26 cellular contexts compared by ENCODE assay signal in genomic region chr7:2750054-2750453, GRCh38.
DNase-seq lines count a peak whose midpoint lies in the region; ATAC-seq and TF ChIP-seq lines count a peak whose summit lies in the region.
"Had no signal": no experiment of that assay in that cellular context is flagged by ENCODE, and none has a peak within 500 bp of the region (broad histone marks: within the 10 kb centered on the region; RNA-seq: fewer than 3 reads in every experiment).

No MANE protein-coding gene starts in this region.

- no peaks in the 10 kb centered on the region for H3K27me3 ChIP-seq in left ventricle myocardium inferior (ENCODE audit: low read depth)
- no peaks in the 10 kb centered on the region for H3K27me3 ChIP-seq in OCI-LY3 (ENCODE audit: low read depth, low read length)
- H3K27me3 ChIP-seq in upper lobe of right lung: no peaks in the 10 kb centered on the region
- H3K27me3 ChIP-seq: dorsolateral prefrontal cortex, gastroesophageal sphincter had no signal

- H3K9me3 Mint-ChIP-seq in nephron progenitor cell: peaks cover 67% of the 10 kb centered on the region

- TF ChIP-seq CTCF in left ventricle myocardium inferior (IDR thresholded peaks at IDR 0.05; ENCODE audit: borderline replicate concordance) (no peak), OCI-LY3 (IDR thresholded peaks at IDR 0.05; ENCODE audit: low read depth, low read length) (0 out of 2 replicates have a peak, but pooled peaks have one; percentile 10), nephron progenitor cell (IDR thresholded peaks at IDR 0.05) (no peak), upper lobe of right lung (IDR thresholded peaks at IDR 0.05) (no peak)

- peaks cover 2% of the 10 kb centered on the region for H3K27me3 Mint-ChIP-seq in nephron progenitor cell (ENCODE audit: low read depth, poor library complexity)
- H3K27me3 Mint-ChIP-seq: B cell; stimulated activated naive CD8-positive, alpha-beta T cell treated with anti-CD3 and anti-CD28 coated beads, Interleukin-15, amount 100 ng/mL, for 72 hours; T-helper 17 cell had no signal

- ATAC-seq in HG03175 (IDR thresholded peaks at IDR 0.05; ENCODE audit: unreplicated experiment): no peak
- ATAC-seq in upper lobe of right lung: no peak
- no peak for ATAC-seq in GM21723 (IDR thresholded peaks at IDR 0.05; ENCODE audit: unreplicated experiment)
- ATAC-seq: A549; activated CD8-positive, alpha-beta T cell treated with anti-CD3 and anti-CD28 coated beads, Interleukin-2, amount 10 ng/mL, durations not matched to agents 7 days and 5 days; gastroesophageal sphincter; left lobe of liver; naive thymus-derived CD4-positive, alpha-beta T cell; psoas muscle; stimulated activated naive CD8-positive, alpha-beta T cell treated with anti-CD3 and anti-CD28 coated beads, Interleukin-15, amount 100 ng/mL, for 72 hours; T-helper 17 cell had no signal

- TF ChIP-seq POLR2A in erythroblast (IDR thresholded peaks at IDR 0.05; ENCODE audit: low read length): no peak

- H3K9me3 ChIP-seq in left ventricle myocardium inferior (replicated peaks): no peaks in the 10 kb centered on the region
- H3K9me3 ChIP-seq in OCI-LY3 (ENCODE audit: insufficient read depth, low read length): no peaks in the 10 kb centered on the region
- no peaks in the 10 kb centered on the region for H3K9me3 ChIP-seq in upper lobe of right lung
- H3K9me3 ChIP-seq: A549, gastroesophageal sphincter, psoas muscle had no signal

- H3K4me3 Mint-ChIP-seq in nephron progenitor cell: no peak overlapping the region
- H3K4me3 Mint-ChIP-seq: activated CD8-positive, alpha-beta T cell treated with anti-CD3 and anti-CD28 coated beads, Interleukin-2, amount 10 ng/mL, durations not matched to agents 7 days and 5 days; B cell; naive thymus-derived CD4-positive, alpha-beta T cell; stimulated activated naive CD8-positive, alpha-beta T cell treated with anti-CD3 and anti-CD28 coated beads, Interleukin-15, amount 100 ng/mL, for 72 hours; T-helper 17 cell had no signal

- H3K27ac Mint-ChIP-seq in nephron progenitor cell: no peak overlapping the region
- H3K27ac Mint-ChIP-seq: activated CD8-positive, alpha-beta T cell treated with anti-CD3 and anti-CD28 coated beads, Interleukin-2, amount 10 ng/mL, durations not matched to agents 7 days and 5 days; B cell; naive thymus-derived CD4-positive, alpha-beta T cell; stimulated activated naive CD8-positive, alpha-beta T cell treated with anti-CD3 and anti-CD28 coated beads, Interleukin-15, amount 100 ng/mL, for 72 hours; T-helper 17 cell had no signal

- H3K4me2 ChIP-seq in OCI-LY3 (ENCODE audit: low read length): peak overlapping the region; percentile 67
- H3K4me2 ChIP-seq: A549 had no signal

- H3K4me1 ChIP-seq in left ventricle myocardium inferior (peaks cover 8% of the 10 kb centered on the region), OCI-LY3 (ENCODE audit: low read length) (peaks cover 44% of the 10 kb centered on the region), upper lobe of right lung (no peaks in the 10 kb centered on the region)
- H3K4me1 ChIP-seq: A549, gastroesophageal sphincter, psoas muscle had no signal

- H3K36me3 ChIP-seq in left ventricle myocardium inferior (no peaks in the 10 kb centered on the region), OCI-LY3 (replicated peaks; ENCODE audit: low read depth, low read length) (peaks cover 1% of the 10 kb centered on the region), upper lobe of right lung (no peaks in the 10 kb centered on the region)
- H3K36me3 ChIP-seq: gastroesophageal sphincter had no signal

- DNase-seq in cardiac septum (ENCODE audit: low spot score): peak; percentile 71
- DNase-seq in left ventricle myocardium inferior: no peak
- DNase-seq in erythroblast (lab: John Stamatoyannopoulos, UW): peak; percentile 23 to 70
- no peak for DNase-seq in nephron progenitor cell
- DNase-seq in upper lobe of right lung: no peak
- DNase-seq: activated CD4-positive, alpha-beta T cell treated with anti-CD3 and anti-CD28 coated beads for 1 hour; activated CD8-positive, alpha-beta T cell treated with anti-CD3 and anti-CD28 coated beads, Interleukin-2, amount 10 ng/mL, durations not matched to agents 7 days and 5 days; activated effector memory CD4-positive, alpha-beta T cell treated with anti-CD3 and anti-CD28 coated beads, Interleukin-2, amount 50 U/mL, for 16 hours; dorsolateral prefrontal cortex; midbrain; MM.1S; naive thymus-derived CD4-positive, alpha-beta T cell; NCI-H1417 treated with DMSO at 0.1 percent for 48 hours; NCI-H345; nucleus accumbens; psoas muscle; RPMI8226; stimulated activated naive CD8-positive, alpha-beta T cell treated with anti-CD3 and anti-CD28 coated beads, Interleukin-15, amount 100 ng/mL, for 72 hours; T-helper 17 cell had no signal

- no peak overlapping the region for H3K4me3 ChIP-seq in left ventricle myocardium inferior
- no peak overlapping the region for H3K4me3 ChIP-seq in OCI-LY3 (ENCODE audit: low read length)
- no peak overlapping the region for H3K4me3 ChIP-seq in upper lobe of right lung
- H3K4me3 ChIP-seq: A549, dorsolateral prefrontal cortex, gastroesophageal sphincter, psoas muscle had no signal

- no peaks in the 10 kb centered on the region for H4K20me1 ChIP-seq in OCI-LY3 (ENCODE audit: insufficient read depth, low read length)

- no peak overlapping the region for H3K27ac ChIP-seq in left ventricle myocardium inferior (replicated peaks)
- no peak overlapping the region for H3K27ac ChIP-seq in OCI-LY3 (ENCODE audit: low read length)
- H3K27ac ChIP-seq in upper lobe of right lung: no peak overlapping the region
- H3K27ac ChIP-seq: A549, dorsolateral prefrontal cortex, gastroesophageal sphincter, psoas muscle had no signal

- H2AFZ ChIP-seq in OCI-LY3 (ENCODE audit: low read depth, low read length): no peak overlapping the region

- peaks cover 7% of the 10 kb centered on the region; the same call in 1 of the 2 replicates for H3K79me2 ChIP-seq in OCI-LY3 (ENCODE audit: low read length)

- peaks cover 57% of the 10 kb centered on the region for H3K36me3 Mint-ChIP-seq in nephron progenitor cell (ENCODE audit: low read depth)

- no peak overlapping the region for H3K9ac ChIP-seq in OCI-LY3 (ENCODE audit: low read length)

- intact Hi-C loops in cardiac septum (cut with DNase I): no loop called here
- intact Hi-C loops in left ventricle myocardium inferior (cut with micrococcal nuclease): no loop called here
- intact Hi-C loops in upper lobe of right lung (cut with DNase I): no loop called here

- peaks cover 4% of the 10 kb centered on the region for H3K4me1 Mint-ChIP-seq in nephron progenitor cell

Comparison
In these comparisons a context has a peak if more than half of its experiments do, and no peak if none do; other contexts are left out.
1. DNase-seq: peak in cardiac septum (single experiment) and erythroblast (2 of 2); none in left ventricle myocardium inferior (single experiment), nephron progenitor cell (single experiment) and upper lobe of right lung (single experiment).